ENCODE assay signal across 1 cellular context in genomic region chr16:85306071-85306792, GRCh38.
TF ChIP-seq lines count a peak whose summit lies in the region.

No MANE protein-coding gene starts in this region.

TF ChIP-seq in HepG2, 621 proteins besides CTCF, POLR2A, EP300 and RAD21 (continued from another document and continues in another):
- TF ChIP-seq SAFB2 (CRISPR knock-in tag; IDR thresholded peaks at IDR 0.05; ENCODE audit: borderline replicate concordance, low read depth) = no peak
- 0 out of 2 replicates have a peak, but pooled peaks have one; percentile 64 for TF ChIP-seq KMT2A (CRISPR knock-in tag; IDR thresholded peaks at IDR 0.05)
- TF ChIP-seq ZNF547 (CRISPR knock-in tag; IDR thresholded peaks at IDR 0.05) = peak; percentile 52; the same call in 1 of the 2 replicates
- TF ChIP-seq HDAC2 (CRISPR knock-in tag; IDR thresholded peaks at IDR 0.05) = peak; percentile 98
- no peak for TF ChIP-seq AGO1 (IDR thresholded peaks at IDR 0.05; ENCODE audit: low read depth, low read length, poor library complexity, severe bottlenecking)
- TF ChIP-seq ZMYM3 (CRISPR knock-in tag; IDR thresholded peaks at IDR 0.05) = peak; percentile 93
- peak; percentile 79 for TF ChIP-seq GATAD1 (CRISPR knock-in tag; IDR thresholded peaks at IDR 0.05)
- TF ChIP-seq ZNF564 (CRISPR knock-in tag; IDR thresholded peaks at IDR 0.05) = peak; percentile 78; the same call in 1 of the 2 replicates
- TF ChIP-seq ARNT2 (CRISPR knock-in tag; IDR thresholded peaks at IDR 0.05; ENCODE audit: low read depth) = no peak
- TF ChIP-seq RARG (CRISPR knock-in tag; IDR thresholded peaks at IDR 0.05; ENCODE audit: low read depth) = no peak
- peak; percentile 96 for TF ChIP-seq ZBTB20 (CRISPR knock-in tag; IDR thresholded peaks at IDR 0.05; ENCODE audit: borderline replicate concordance, low read depth)
- TF ChIP-seq SRSF9 (IDR thresholded peaks at IDR 0.05; ENCODE audit: borderline replicate concordance, insufficient read depth, low read depth, low read length, poor library complexity, severe bottlenecking) = no peak
- no peak for TF ChIP-seq XBP1 (CRISPR knock-in tag; IDR thresholded peaks at IDR 0.05)
- TF ChIP-seq RXRA (CRISPR knock-in tag; IDR thresholded peaks at IDR 0.05) = peak; percentile 87
- TF ChIP-seq AHR (CRISPR knock-in tag; IDR thresholded peaks at IDR 0.05) = no peak
- no peak for TF ChIP-seq ZNF367 (CRISPR knock-in tag; IDR thresholded peaks at IDR 0.05; ENCODE audit: borderline replicate concordance)
- no peak for TF ChIP-seq ZNF780A (CRISPR knock-in tag; IDR thresholded peaks at IDR 0.05)
- TF ChIP-seq BRD4 (CRISPR knock-in tag; IDR thresholded peaks at IDR 0.05) = no peak; the same call in 1 of the 2 replicates
- TF ChIP-seq ZNF530 (CRISPR knock-in tag; IDR thresholded peaks at IDR 0.05; ENCODE audit: low read depth) = no peak
- no peak for TF ChIP-seq ZNF20 (CRISPR knock-in tag; IDR thresholded peaks at IDR 0.05)
- no peak for TF ChIP-seq ZNF678 (CRISPR knock-in tag; IDR thresholded peaks at IDR 0.05)
- TF ChIP-seq NFE2L1 (CRISPR knock-in tag; IDR thresholded peaks at IDR 0.05; ENCODE audit: borderline replicate concordance) = no peak
- TF ChIP-seq ZFP36 (IDR thresholded peaks at IDR 0.05; ENCODE audit: borderline replicate concordance, low read depth, low read length, partially characterized antibody) = no peak
- TF ChIP-seq JARID2 (CRISPR knock-in tag; IDR thresholded peaks at IDR 0.05; ENCODE audit: insufficient replicate concordance) = no peak
- 0 out of 2 replicates have a peak, but pooled peaks have one; percentile 51 for TF ChIP-seq KDM6A (CRISPR knock-in tag; IDR thresholded peaks at IDR 0.05; ENCODE audit: low read depth)
- TF ChIP-seq ARNTL (CRISPR knock-in tag; IDR thresholded peaks at IDR 0.05) = peak; percentile 99
- 0 out of 2 replicates have a peak, but pooled peaks have one; percentile 54 for TF ChIP-seq LBX2 (CRISPR knock-in tag; IDR thresholded peaks at IDR 0.05; ENCODE audit: borderline replicate concordance)
- peak; percentile 82 for TF ChIP-seq CREM (IDR thresholded peaks at IDR 0.05)
- no peak for TF ChIP-seq CREM (CRISPR knock-in tag; IDR thresholded peaks at IDR 0.05)
- TF ChIP-seq MTA1 (CRISPR knock-in tag; IDR thresholded peaks at IDR 0.05; ENCODE audit: borderline replicate concordance) = peak; percentile 95
- no peak for TF ChIP-seq HOXA5 (CRISPR knock-in tag; IDR thresholded peaks at IDR 0.05)
- no peak for TF ChIP-seq ZNF24 (IDR thresholded peaks at IDR 0.05)
- TF ChIP-seq FOXP4 (CRISPR knock-in tag; IDR thresholded peaks at IDR 0.05) = peak; percentile 41; the same call in 1 of the 2 replicates
- no peak for TF ChIP-seq TBX3 (IDR thresholded peaks at IDR 0.05; ENCODE audit: borderline replicate concordance)
- TF ChIP-seq ZNF670 (CRISPR knock-in tag; IDR thresholded peaks at IDR 0.05; ENCODE audit: borderline replicate concordance) = 0 out of 2 replicates have a peak, but pooled peaks have one; percentile 64
- peak; percentile 14; the same call in 1 of the 2 replicates for TF ChIP-seq ZBTB2 (CRISPR knock-in tag; IDR thresholded peaks at IDR 0.05; ENCODE audit: low read depth)
- no peak; the same call in 1 of the 2 replicates for TF ChIP-seq ZNF333 (CRISPR knock-in tag; IDR thresholded peaks at IDR 0.05; ENCODE audit: borderline replicate concordance)
- no peak for TF ChIP-seq KDM5A (IDR thresholded peaks at IDR 0.05; ENCODE audit: borderline replicate concordance, low read length)
- TF ChIP-seq BRF2 (CRISPR knock-in tag; IDR thresholded peaks at IDR 0.05) = peak; percentile 74; the same call in 1 of the 2 replicates
- peak; percentile 90; the same call in 1 of the 2 replicates for TF ChIP-seq KDM5B (CRISPR knock-in tag; IDR thresholded peaks at IDR 0.05; ENCODE audit: borderline replicate concordance)
- TF ChIP-seq HOXA7 (CRISPR knock-in tag; IDR thresholded peaks at IDR 0.05) = 0 out of 2 replicates have a peak, but pooled peaks have one; percentile 29
- TF ChIP-seq NAIF1 (CRISPR knock-in tag; IDR thresholded peaks at IDR 0.05; ENCODE audit: borderline replicate concordance) = no peak
- TF ChIP-seq ZNF354B (CRISPR knock-in tag; IDR thresholded peaks at IDR 0.05) = 0 out of 2 replicates have a peak, but pooled peaks have one; percentile 63
- TF ChIP-seq SALL2 (CRISPR knock-in tag; IDR thresholded peaks at IDR 0.05) = no peak
- TF ChIP-seq PLRG1 (conservative IDR thresholded peaks at IDR 0.05) = no peak
- TF ChIP-seq PTBP1 (IDR thresholded peaks at IDR 0.05; ENCODE audit: low read depth, low read length, poor library complexity, severe bottlenecking) = no peak
- no peak for TF ChIP-seq TCF12 (IDR thresholded peaks at IDR 0.05)
- no peak for TF ChIP-seq TCF12 (CRISPR knock-in tag; IDR thresholded peaks at IDR 0.05)
- TF ChIP-seq KDM3A (CRISPR knock-in tag; IDR thresholded peaks at IDR 0.05; ENCODE audit: low read depth) = peak; percentile 85; the same call in 1 of the 2 replicates
- TF ChIP-seq FOXC1 (CRISPR knock-in tag; IDR thresholded peaks at IDR 0.05; ENCODE audit: borderline replicate concordance) = 0 out of 2 replicates have a peak, but pooled peaks have one; percentile 55
- TF ChIP-seq SYNCRIP (IDR thresholded peaks at IDR 0.05; ENCODE audit: insufficient read depth, low read depth, low read length) = no peak
- no peak for TF ChIP-seq CHD2 (IDR thresholded peaks at IDR 0.05; ENCODE audit: low read depth, low read length)
- TF ChIP-seq ZC3H4 (CRISPR knock-in tag; IDR thresholded peaks at IDR 0.05; ENCODE audit: borderline replicate concordance) = no peak
- peak; percentile 22; the same call in 1 of the 2 replicates for TF ChIP-seq ZBTB49 (CRISPR knock-in tag; IDR thresholded peaks at IDR 0.05; ENCODE audit: borderline replicate concordance)
- TF ChIP-seq NFAT5 (CRISPR knock-in tag; IDR thresholded peaks at IDR 0.05) = no peak
- no peak for TF ChIP-seq SUZ12 (IDR thresholded peaks at IDR 0.05; ENCODE audit: low read depth, low read length)
- TF ChIP-seq ZBTB3 (CRISPR knock-in tag; IDR thresholded peaks at IDR 0.05; ENCODE audit: borderline replicate concordance, low read depth) = no peak
